Comparison of ENCODE assay signal across 20 cellular contexts in genomic region chr12:121062391-121063045, GRCh38. TPM values are rescaled to one million over a fixed set of nuclear protein-coding genes. Genes with fewer than 3 reads are reported as not detected.
"Had no signal": no experiment of that assay in that cellular context is flagged by ENCODE, and none has a peak within 500 bp of the region (broad histone marks: within the 10 kb centered on the region; RNA-seq: fewer than 3 reads in every experiment).

No MANE protein-coding gene starts in this region.

- H3K4me1 Mint-ChIP-seq: nephron, neural progenitor cell had no signal

- H3K36me3 Mint-ChIP-seq: immature natural killer cell; naive thymus-derived CD4-positive, alpha-beta T cell; neural progenitor cell; stimulated activated effector memory CD8-positive, alpha-beta T cell treated with anti-CD3 and anti-CD28 coated beads, Interleukin-12 subunit alpha, Interleukin-12 subunit beta, amount 100 ng/mL, for 72 hours had no signal

- H2AFZ ChIP-seq: neural progenitor cell had no signal

- FAIRE-seq: keratinocyte had no signal

- H3K4me3 ChIP-seq: dorsolateral prefrontal cortex, neural progenitor cell, prostate gland, sigmoid colon, testis, tibial nerve, upper lobe of right lung, uterus had no signal

- H3K27ac ChIP-seq: dorsolateral prefrontal cortex, neural progenitor cell, prostate gland, sigmoid colon, testis, tibial nerve, upper lobe of right lung, uterus had no signal

- H3K27me3 ChIP-seq: dorsolateral prefrontal cortex, neural progenitor cell, testis, tibial nerve, upper lobe of right lung, uterus had no signal

- H3K9me3 Mint-ChIP-seq: immature natural killer cell; naive thymus-derived CD4-positive, alpha-beta T cell; nephron; neural progenitor cell; stimulated activated effector memory CD8-positive, alpha-beta T cell treated with anti-CD3 and anti-CD28 coated beads, Interleukin-12 subunit alpha, Interleukin-12 subunit beta, amount 100 ng/mL, for 72 hours had no signal

- H3K4me3 Mint-ChIP-seq: immature natural killer cell; naive thymus-derived CD4-positive, alpha-beta T cell; nephron; neural progenitor cell; stimulated activated effector memory CD8-positive, alpha-beta T cell treated with anti-CD3 and anti-CD28 coated beads, Interleukin-12 subunit alpha, Interleukin-12 subunit beta, amount 100 ng/mL, for 72 hours had no signal

- H3K4me1 ChIP-seq: prostate gland, uterus had no signal

- H3K27ac Mint-ChIP-seq: nephron; neural progenitor cell; stimulated activated effector memory CD8-positive, alpha-beta T cell treated with anti-CD3 and anti-CD28 coated beads, Interleukin-12 subunit alpha, Interleukin-12 subunit beta, amount 100 ng/mL, for 72 hours had no signal

- H3K9me3 ChIP-seq: prostate gland, sigmoid colon, testis, tibial nerve, upper lobe of right lung, uterus had no signal

- H3K36me3 ChIP-seq: neural progenitor cell, prostate gland, sigmoid colon, tibial nerve, upper lobe of right lung, uterus had no signal

- ATAC-seq: naive thymus-derived CD4-positive, alpha-beta T cell; right cardiac atrium; stimulated activated effector memory CD8-positive, alpha-beta T cell treated with anti-CD3 and anti-CD28 coated beads, Interleukin-12 subunit alpha, Interleukin-12 subunit beta, amount 100 ng/mL, for 72 hours; stimulated activated naive CD8-positive, alpha-beta T cell treated with anti-CD3 and anti-CD28 coated beads, Interleukin-15, Interleukin-2, amounts not matched to agents 100 U/mL and 50 U/mL, for 24 hours; upper lobe of right lung had no signal

- DNase-seq: effector CD8-positive, alpha-beta T cell; immature natural killer cell; naive thymus-derived CD4-positive, alpha-beta T cell; right cardiac atrium; sigmoid colon; stimulated activated CD4-positive, alpha-beta T cell treated with anti-CD3 and anti-CD28 coated beads, Interleukin-4, amount 100 ng/mL, for 24 hours; stimulated activated naive CD8-positive, alpha-beta T cell treated with anti-CD3 and anti-CD28 coated beads, Interleukin-15, Interleukin-2, amounts not matched to agents 100 U/mL and 50 U/mL, for 24 hours; substantia nigra; testis; upper lobe of right lung; uterus had no signal

- H3K4me2 ChIP-seq: neural progenitor cell had no signal

- H3K9ac ChIP-seq: neural progenitor cell had no signal

RNA-seq across cellular contexts. Expression of gene OASL, which starts 23.5 kb away (rescaled TPM):
- total RNA-seq: frontal cortex, skeletal muscle tissue had no signal
